ENCODE assay signal across 13 cellular contexts in genomic region chr1:203996126-203996525, GRCh38.
DNase-seq lines count a peak whose midpoint lies in the region; ATAC-seq, FAIRE-seq and TF ChIP-seq lines count a peak whose summit lies in the region.
"Had no signal": no experiment of that assay in that cellular context is flagged by ENCODE, and none has a peak within 500 bp of the region (broad histone marks: within the 10 kb centered on the region; RNA-seq: fewer than 3 reads in every experiment).

No MANE protein-coding gene starts in this region.

- H3K4me2 ChIP-seq in GM23248 (ENCODE audit: unreplicated experiment), result no peak overlapping the region
- H3K4me2 ChIP-seq in H1 (ENCODE audit: insufficient read depth in 1 of 2, low read depth in 2 of 2, low read length in 2 of 2), result peak overlapping the region; percentile 42 to 58

- H3K56ac ChIP-seq in H1 (replicated peaks; ENCODE audit: insufficient read length, low read depth, low read length), result no peak overlapping the region

- peak overlapping the region; percentile 84 for H2BK12ac ChIP-seq in H1 (ENCODE audit: low read depth, low read length)

- in situ Hi-C loops in GM23248 (cut with MboI), result no loop called here

- TF ChIP-seq POLR2A in H1 (IDR thresholded peaks at IDR 0.05; ENCODE audit: control extremely low read depth in 1 of 2, low read depth in 2 of 2, low read length in 2 of 2), result no peak

- H3K79me2 ChIP-seq in GM23248 (ENCODE audit: insufficient read depth) (no peaks in the 10 kb centered on the region), H1 (ENCODE audit: control insufficient read depth in 1 of 2, insufficient read depth in 2 of 2, low read length in 2 of 2) (no peaks in the 10 kb centered on the region)

- no peak overlapping the region for H4K91ac ChIP-seq in H1 (replicated peaks; ENCODE audit: insufficient read length, low read length)

- 0 out of 2 replicates have a peak, but pooled peaks cover 4% of the 10 kb centered on the region for H3K23me2 ChIP-seq in H1 (ENCODE audit: low read depth, low read length)

- H3K9me2 ChIP-seq in GM23248 (ENCODE audit: insufficient read depth), result no peaks in the 10 kb centered on the region

- H3K27me3 ChIP-seq in GM23248 (replicated peaks; ENCODE audit: insufficient read depth), result peaks cover 9% of the 10 kb centered on the region; the same call in 1 of the 2 replicates
- H3K27me3 ChIP-seq in H1 (replicated peaks in 1 of 4; ENCODE audit: control insufficient read depth in 3 of 4, extremely low read depth in 1 of 4, insufficient read depth in 3 of 4, low read length in 3 of 4), result peaks cover 0 to 3% (median 0%) of the 10 kb centered on the region in 4 experiments; a peak in 1 of 7 replicates
- peaks cover 0 to 2% of the 10 kb centered on the region in 2 donors for H3K27me3 ChIP-seq in tibial artery
- H3K27me3 ChIP-seq: left lung had no signal

- H3K18ac ChIP-seq in H1 (ENCODE audit: extremely low read depth, low read length), result peak overlapping the region; percentile 14; the same call in 1 of the 2 replicates

- intact Hi-C loops in tibial artery (cut with DNase I; ENCODE audit: low total_unique reads), result no loop called here

- H4K5ac ChIP-seq in H1 (ENCODE audit: insufficient read length, low read depth, low read length), result no peak overlapping the region

- no peak overlapping the region for H3K14ac ChIP-seq in H1 (ENCODE audit: insufficient read length)

- H4K20me1 ChIP-seq in GM23248 (ENCODE audit: insufficient read depth) (no peaks in the 10 kb centered on the region), H1 (replicated peaks in 1 of 2; ENCODE audit: control insufficient read depth in 1 of 2, insufficient read depth in 2 of 2, low read length in 2 of 2) (no peaks in the 10 kb centered on the region)

- TF ChIP-seq CTCF in H1 (IDR thresholded peaks at IDR 0.05; ENCODE audit: control extremely low read depth in 1 of 3, insufficient read depth in 1 of 3, low read depth in 1 of 3, low read length in 3 of 3), result no peak
- no peak for TF ChIP-seq CTCF in tibial artery (IDR thresholded peaks at IDR 0.05)

- POLR2A ChIA-PET in H1 (lab: Charles Lee; ENCODE audit: partially characterized antibody), result interaction anchor here (0.7 to 2.8 kb wide), 10 partner anchors 10 to 151 kb away, joined by 3 to 9 read pairs (median 4); no protein-coding TSS in a partner anchor

- no peak overlapping the region for H3K4me3 ChIP-seq in GM23248
- H3K4me3 ChIP-seq in H1 (ENCODE audit: extremely low read depth in 1 of 4, insufficient read depth in 2 of 4, low read depth in 3 of 4, low read length in 4 of 4), result peak overlapping the region in 2 of 4 experiments; percentile 25 to 37; a peak in 3 of 8 replicates
- H3K4me3 ChIP-seq in tibial artery, result no peak overlapping the region
- H3K4me3 ChIP-seq: left lung had no signal

- no peaks in the 10 kb centered on the region for H3K9me3 ChIP-seq in GM23248 (ENCODE audit: low read depth)
- 0 out of 4 replicates have a peak, but pooled peaks cover 0 to 3% of the 10 kb centered on the region in 2 experiments for H3K9me3 ChIP-seq in H1 (ENCODE audit: insufficient read depth in 2 of 2, low read depth in 1 of 2, low read length in 1 of 2)
- peaks cover 0 to 7% (median 0%) of the 10 kb centered on the region in 3 donors for H3K9me3 ChIP-seq in tibial artery

- no peak overlapping the region for H2BK15ac ChIP-seq in H1 (ENCODE audit: low read length)

- no peaks in the 10 kb centered on the region for H3F3A ChIP-seq in GM23248 (ENCODE audit: insufficient read depth)

- no peak for TF ChIP-seq EP300 in H1 (IDR thresholded peaks at IDR 0.05; ENCODE audit: borderline replicate concordance in 1 of 2, low read depth in 2 of 2, low read length in 2 of 2)

- no peak overlapping the region for H3K23ac ChIP-seq in H1 (ENCODE audit: insufficient read length)

- no peak overlapping the region for H4K8ac ChIP-seq in H1 (ENCODE audit: extremely low read depth, insufficient read depth, low read length)

- no peak overlapping the region for H3K27ac ChIP-seq in GM23248
- H3K27ac ChIP-seq in H1 (ENCODE audit: low read depth, low read length), result no peak overlapping the region
- no peak overlapping the region for H3K27ac ChIP-seq in tibial artery
- H3K27ac ChIP-seq: left lung had no signal

- ATAC-seq in GM18520 (IDR thresholded peaks at IDR 0.05; ENCODE audit: unreplicated experiment), result no peak
- ATAC-seq: left lung had no signal

- WGBS in GM23248 (ENCODE audit: low coverage in 1 of 2, low lambda C conversion rate in 2 of 2, missing lambda C conversion rate in 2 of 2), 2 experiments, result 0 to 4% methylated on average over 4 of the region's 4 CpGs
- 12% methylated on average over 4 of the region's 4 CpGs; no CpG with 5 or more reads in 1 of the 2 experiments for WGBS in H1 (ENCODE audit: extremely low coverage in 1 of 2, insufficient coverage in 1 of 2, insufficient read length in 1 of 2, insufficient replicate concordance in 2 of 2, low coverage in 1 of 2, low lambda C conversion rate in 2 of 2, missing lambda C conversion rate in 1 of 2), 2 experiments

- FAIRE-seq in H1 (lab: Jason Lieb, UNC), result peak; percentile 36
- FAIRE-seq: colon had no signal

- H2BK120ac ChIP-seq in H1 (replicated peaks; ENCODE audit: low read depth, low read length), result no peak overlapping the region

- H2BK5ac ChIP-seq in H1 (ENCODE audit: low read depth, low read length), result peak overlapping the region; percentile 15; the same call in 1 of the 2 replicates

- H3K9ac ChIP-seq in GM23248 (no peak overlapping the region), H1 (replicated peaks in 1 of 4; ENCODE audit: extremely low read depth in 1 of 4, low read depth in 3 of 4, low read length in 3 of 4) (no peak overlapping the region)

- CTCF ChIA-PET in H1 (lab: Charles Lee; ENCODE audit: partially characterized antibody), result interaction anchor here (1.4 to 2.5 kb wide), 2 partner anchors 125 to 133 kb away, joined by 4 to 7 read pairs; no protein-coding TSS in a partner anchor

- TF ChIP-seq RAD21 in H1 (IDR thresholded peaks at IDR 0.05 in 1 of 2, conservative IDR thresholded peaks at IDR 0.05 in 1 of 2; ENCODE audit: low read depth in 2 of 2, low read length in 2 of 2), result peak in 1 of 2 experiments; percentile 13; a peak in 1 of 4 replicates

- no peaks in the 10 kb centered on the region for H3K36me3 ChIP-seq in GM23248 (ENCODE audit: low read depth)
- no peaks in the 10 kb centered on the region for H3K36me3 ChIP-seq in H1 (ENCODE audit: control insufficient read depth in 2 of 4, insufficient read depth in 4 of 4, low read length in 3 of 4)
- H3K36me3 ChIP-seq in tibial artery, result no peaks in the 10 kb centered on the region
- H3K36me3 ChIP-seq: left lung had no signal

- no peaks in the 10 kb centered on the region for H3K79me1 ChIP-seq in H1 (ENCODE audit: low read depth, low read length)

- no peaks in the 10 kb centered on the region for H3K4me1 ChIP-seq in GM23248 (ENCODE audit: insufficient read depth)
- H3K4me1 ChIP-seq in H1 (replicated peaks in 1 of 4; ENCODE audit: control insufficient read depth in 3 of 4, insufficient read depth in 4 of 4, low read length in 3 of 4), result peaks cover 6 to 20% (median 13%) of the 10 kb centered on the region in 4 experiments; a peak in 6 of 7 replicates
- peaks cover 0 to 11% (median 0%) of the 10 kb centered on the region in 4 donors for H3K4me1 ChIP-seq in tibial artery
- H3K4me1 ChIP-seq: left lung had no signal

- no peak overlapping the region for H3K4ac ChIP-seq in H1 (replicated peaks; ENCODE audit: insufficient read length, low read depth, low read length)

- H2AK5ac ChIP-seq in H1 (ENCODE audit: low read depth, low read length), result peak overlapping the region; percentile 88

- H2AFZ ChIP-seq in GM23248 (no peak overlapping the region), H1 (ENCODE audit: low read length) (no peak overlapping the region)

- DNase-seq in GM23248 (peak; percentile 8), NCI-H2029 (lab: John Stamatoyannopoulos, UW) (peak; percentile 73), H1 (ENCODE audit: low read depth in 1 of 2, low spot score in 2 of 2) (peak; percentile 56 to 70), nucleus accumbens (lab: John Stamatoyannopoulos, UW) (peak in 44 of 56 donors; percentile 3 to 62 (median 39)), 8988T (no peak), NCI-H446 (lab: John Stamatoyannopoulos, UW) (no peak), tibial artery (no peak)
- DNase-seq: activated CD8-positive, alpha-beta memory T cell treated with anti-CD3 and anti-CD28 coated beads, Interleukin-2, amount 50 U/mL, for 48 hours; left lung; stimulated activated naive CD4-positive, alpha-beta T cell; SW 1271 had no signal

- H2BK20ac ChIP-seq in H1 (ENCODE audit: low read length), result no peak overlapping the region

TF ChIP-seq in H1, 55 proteins besides CTCF, POLR2A, EP300 and RAD21 (continues in another document):
- TF ChIP-seq SP4 (IDR thresholded peaks at IDR 0.05; ENCODE audit: low read length) (no peak), SUZ12 (IDR thresholded peaks at IDR 0.05; ENCODE audit: low read length) (no peak), TEAD4 (IDR thresholded peaks at IDR 0.05; ENCODE audit: low read depth, low read length) (no peak), KDM1A (IDR thresholded peaks at IDR 0.05; ENCODE audit: borderline replicate concordance, low read length) (no peak), CEBPB (IDR thresholded peaks at IDR 0.05; ENCODE audit: low read depth, low read length) (peak; percentile 55), EZH2 (IDR thresholded peaks at IDR 0.05; ENCODE audit: low read depth, low read length, severe bottlenecking) (no peak), HDAC2 (IDR thresholded peaks at IDR 0.05; ENCODE audit: borderline replicate concordance in 1 of 2, low read depth in 2 of 2, low read length in 2 of 2) (no peak; a peak in 1 of 4 replicates), CBX8 (IDR thresholded peaks at IDR 0.05; ENCODE audit: borderline replicate concordance, low read depth, low read length) (no peak), BRCA1 (IDR thresholded peaks at IDR 0.05; ENCODE audit: low read depth, low read length) (no peak), ZNF274 (IDR thresholded peaks at IDR 0.05; ENCODE audit: borderline replicate concordance, extremely low read depth, low read length) (no peak), SAP30 (IDR thresholded peaks at IDR 0.05; ENCODE audit: insufficient read depth, insufficient replicate concordance, low read length) (no peak), ATF3 (IDR thresholded peaks at IDR 0.05; ENCODE audit: insufficient read depth, low read depth, low read length) (no peak)

Comparison
In these comparisons a context has a peak if more than half of its experiments do, and no peak if none do; other contexts are left out.
1. DNase-seq: peak in GM23248 (single experiment), NCI-H2029 (single experiment), H1 (2 of 2) and nucleus accumbens (44 of 56); none in 8988T (single experiment), NCI-H446 (0 of 2) and tibial artery (0 of 2).